In the genomic region with DNA sequence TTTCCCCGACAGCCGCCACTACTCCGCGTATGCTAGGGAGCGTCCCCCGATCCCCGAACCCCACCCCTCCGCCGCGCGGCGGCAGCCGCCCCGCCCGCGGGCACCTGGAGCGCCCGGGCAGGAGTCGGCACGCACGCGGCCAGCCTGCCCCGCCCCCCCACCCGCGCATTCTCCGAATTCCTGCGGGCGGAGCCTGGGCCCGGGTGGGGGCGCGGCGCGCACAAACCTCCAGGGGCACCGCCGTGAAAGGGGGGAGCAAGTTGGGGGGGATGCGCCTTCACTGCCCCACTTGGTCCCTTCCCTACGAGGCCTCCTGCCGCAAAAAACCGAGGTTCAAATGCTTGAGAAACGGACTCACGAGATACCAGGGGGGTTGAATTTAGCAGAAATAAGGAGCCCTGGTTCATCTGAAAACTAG, we compare ENCODE assay signal across 9 cellular contexts. TPM values are rescaled to one million over a fixed set of nuclear protein-coding genes. Genes with fewer than 3 reads are reported as not detected.
A peak's percentile ranks its signal among the peaks of the same experiment; 100 is the strongest.
DNase-seq lines count a peak whose midpoint lies in the region; ATAC-seq and FAIRE-seq lines count a peak whose summit lies in the region.
"Had no signal": no experiment of that assay in that cellular context is flagged by ENCODE, and none has a peak within 500 bp of the region (broad histone marks: within the 10 kb centered on the region; RNA-seq: fewer than 3 reads in every experiment).

No MANE protein-coding gene starts in this region.

- FAIRE-seq in small intestine (lab: Jason Lieb, UNC) = no peak
- FAIRE-seq: endometrium had no signal

- H3K4me3 ChIP-seq in Jurkat, Clone E6-1 (ENCODE audit: low read length) = peak overlapping the region; percentile 51
- peak overlapping the region; percentile 80 for H3K4me3 ChIP-seq in iPS-15b (ENCODE audit: low read depth, low read length)
- H3K4me3 ChIP-seq in small intestine (ENCODE audit: low read depth in 1 of 2, low read length in 2 of 2) = peak overlapping the region; percentile 19 to 47

- ATAC-seq in GM18907 (IDR thresholded peaks at IDR 0.05; ENCODE audit: unreplicated experiment) = no peak

- H3K4me1 ChIP-seq in iPS-15b (ENCODE audit: control insufficient read depth, insufficient read depth, low read length) (peaks cover 28% of the 10 kb centered on the region), small intestine (ENCODE audit: control insufficient read depth in 2 of 2, insufficient read depth in 1 of 2, low read depth in 1 of 2, low read length in 1 of 2) (peaks cover 10 to 14% of the 10 kb centered on the region in 2 donors)

- H3K9me3 ChIP-seq in iPS-15b (ENCODE audit: control insufficient read depth, insufficient read depth, low read length) (no peaks in the 10 kb centered on the region), small intestine (ENCODE audit: control insufficient read depth, low read depth) (no peaks in the 10 kb centered on the region)

- H3K9ac ChIP-seq in iPS-15b (ENCODE audit: low read depth, low read length) = peak overlapping the region; percentile 47

- H3K27me3 ChIP-seq in iPS-15b (ENCODE audit: control insufficient read depth, insufficient read depth, low read length) (no peaks in the 10 kb centered on the region), small intestine (ENCODE audit: control insufficient read depth in 2 of 2, insufficient read depth in 2 of 2, low read length in 2 of 2) (no peaks in the 10 kb centered on the region)

- peaks cover 4% of the 10 kb centered on the region for H3K27me3 Mint-ChIP-seq in activated naive CD8-positive, alpha-beta T cell treated with anti-CD3 and anti-CD28 coated beads for 36 hours

- peak overlapping the region; percentile 35 for H3K4me3 Mint-ChIP-seq in activated naive CD8-positive, alpha-beta T cell treated with anti-CD3 and anti-CD28 coated beads for 36 hours

- no peaks in the 10 kb centered on the region for H3K9me3 Mint-ChIP-seq in activated naive CD8-positive, alpha-beta T cell treated with anti-CD3 and anti-CD28 coated beads for 36 hours

- peaks cover 5% of the 10 kb centered on the region for H3K4me1 Mint-ChIP-seq in activated naive CD8-positive, alpha-beta T cell treated with anti-CD3 and anti-CD28 coated beads for 36 hours

- DNase-seq in ACHN (peak; percentile 74), small intestine (peak; percentile 53), NCI-H1436 treated with DMSO at 0.1 percent for 48 hours (lab: John Stamatoyannopoulos, UW) (no peak), NCI-H82 (lab: John Stamatoyannopoulos, UW) (no peak)
- no peak for DNase-seq in Jurkat, Clone E6-1 (ENCODE audit: low read depth, low spot score)
- peak; percentile 36 for DNase-seq in activated naive CD8-positive, alpha-beta T cell treated with anti-CD3 and anti-CD28 coated beads for 36 hours

- H3K27ac ChIP-seq in small intestine (ENCODE audit: low read depth in 1 of 2, low read length in 1 of 2) = peak overlapping the region in 1 of 2 donors; percentile 27

- WGBS in small intestine, 3 donors = 1 to 3% (median 1%) methylated on average over 37 to 41 of the region's 41 CpGs

- H3K36me3 Mint-ChIP-seq in activated naive CD8-positive, alpha-beta T cell treated with anti-CD3 and anti-CD28 coated beads for 36 hours = no peaks in the 10 kb centered on the region

- no peak overlapping the region for H3K27ac Mint-ChIP-seq in activated naive CD8-positive, alpha-beta T cell treated with anti-CD3 and anti-CD28 coated beads for 36 hours

- H3K36me3 ChIP-seq in iPS-15b (ENCODE audit: control insufficient read depth, insufficient read depth, low read length) (peaks cover 2% of the 10 kb centered on the region), small intestine (ENCODE audit: control insufficient read depth in 2 of 2, insufficient read depth in 2 of 2, low read length in 2 of 2) (no peaks in the 10 kb centered on the region)

- in situ Hi-C loops in ACHN (cut with HindIII; ENCODE audit: low pct_ligation_motif_present, low pct_unique_long_range_greater_than_20kb, low sequenced_read_pairs) = no loop called here

RNA-seq across cellular contexts. Expression of a gene that starts 1.7 kb away (rescaled TPM):
- polyA plus RNA-seq in Jurkat, Clone E6-1 (2012; ENCODE audit: insufficient read depth, insufficient read length) = 11.6 TPM
- 1 to 10 TPM in 1 of 2 experiments, under 1 TPM in 1; 0.90 to 1.0 TPM for total RNA-seq in activated naive CD8-positive, alpha-beta T cell treated with anti-CD3 and anti-CD28 coated beads for 36 hours
- polyA plus RNA-seq in small intestine = 10 to 100 TPM in 1 of 3 donors, 1 to 10 TPM in 1, under 1 TPM in 1; 0.45 to 15.1 (median 1.9) TPM

RNA-seq across cellular contexts. Expression of a gene that starts 23.8 kb away (rescaled TPM):
- 81.6 TPM for polyA plus RNA-seq in Jurkat, Clone E6-1 (2012; ENCODE audit: insufficient read depth, insufficient read length)
- 10 to 100 TPM; 51.9 to 53.6 TPM for total RNA-seq in activated naive CD8-positive, alpha-beta T cell treated with anti-CD3 and anti-CD28 coated beads for 36 hours
- polyA plus RNA-seq in small intestine = 10 to 100 TPM; 34.0 to 53.2 (median 49.5) TPM

RNA-seq across cellular contexts. Expression of a gene that starts 29.3 kb away (rescaled TPM):
- 4.7 TPM for polyA plus RNA-seq in Jurkat, Clone E6-1 (2012; ENCODE audit: insufficient read depth, insufficient read length)
- total RNA-seq in activated naive CD8-positive, alpha-beta T cell treated with anti-CD3 and anti-CD28 coated beads for 36 hours = 10 to 100 TPM; 10.5 to 11.1 TPM
- polyA plus RNA-seq in small intestine = 1 to 10 TPM; 4.9 to 9.2 (median 6.5) TPM

RNA-seq across cellular contexts. Expression of a gene that starts 51.5 kb away (rescaled TPM):
- polyA plus RNA-seq in Jurkat, Clone E6-1 (2012; ENCODE audit: insufficient read depth, insufficient read length) = 168 TPM
- total RNA-seq in activated naive CD8-positive, alpha-beta T cell treated with anti-CD3 and anti-CD28 coated beads for 36 hours = 100 to 1,000 TPM; 169 to 190 TPM
- 10 to 100 TPM; 13.4 to 57.7 (median 15.1) TPM for polyA plus RNA-seq in small intestine

RNA-seq across cellular contexts. Expression of a gene that starts 54.0 kb away (rescaled TPM):
- 319 TPM for polyA plus RNA-seq in Jurkat, Clone E6-1 (2012; ENCODE audit: insufficient read depth, insufficient read length)
- 100 to 1,000 TPM; 162 to 164 TPM for total RNA-seq in activated naive CD8-positive, alpha-beta T cell treated with anti-CD3 and anti-CD28 coated beads for 36 hours
- polyA plus RNA-seq in small intestine = 100 to 1,000 TPM in 1 of 3 donors, 10 to 100 TPM in 2; 84.0 to 166 (median 87.7) TPM

Comparison
In these comparisons a context has a peak if more than half of its experiments do, and no peak if none do; other contexts are left out.
1. DNase-seq: peak in ACHN (single experiment), activated naive CD8-positive, alpha-beta T cell treated with anti-CD3 and anti-CD28 coated beads for 36 hours (single experiment) and small intestine (single experiment); none in Jurkat, Clone E6-1 (single experiment), NCI-H1436 treated with DMSO at 0.1 percent for 48 hours (single experiment) and NCI-H82 (single experiment).
2. Peak in every context shown above with its lines, with median percentiles within 50 percentile points of each other: H3K4me3 ChIP-seq.